Comparison of ENCODE assay signal across 8 cellular contexts in the genomic region with DNA sequence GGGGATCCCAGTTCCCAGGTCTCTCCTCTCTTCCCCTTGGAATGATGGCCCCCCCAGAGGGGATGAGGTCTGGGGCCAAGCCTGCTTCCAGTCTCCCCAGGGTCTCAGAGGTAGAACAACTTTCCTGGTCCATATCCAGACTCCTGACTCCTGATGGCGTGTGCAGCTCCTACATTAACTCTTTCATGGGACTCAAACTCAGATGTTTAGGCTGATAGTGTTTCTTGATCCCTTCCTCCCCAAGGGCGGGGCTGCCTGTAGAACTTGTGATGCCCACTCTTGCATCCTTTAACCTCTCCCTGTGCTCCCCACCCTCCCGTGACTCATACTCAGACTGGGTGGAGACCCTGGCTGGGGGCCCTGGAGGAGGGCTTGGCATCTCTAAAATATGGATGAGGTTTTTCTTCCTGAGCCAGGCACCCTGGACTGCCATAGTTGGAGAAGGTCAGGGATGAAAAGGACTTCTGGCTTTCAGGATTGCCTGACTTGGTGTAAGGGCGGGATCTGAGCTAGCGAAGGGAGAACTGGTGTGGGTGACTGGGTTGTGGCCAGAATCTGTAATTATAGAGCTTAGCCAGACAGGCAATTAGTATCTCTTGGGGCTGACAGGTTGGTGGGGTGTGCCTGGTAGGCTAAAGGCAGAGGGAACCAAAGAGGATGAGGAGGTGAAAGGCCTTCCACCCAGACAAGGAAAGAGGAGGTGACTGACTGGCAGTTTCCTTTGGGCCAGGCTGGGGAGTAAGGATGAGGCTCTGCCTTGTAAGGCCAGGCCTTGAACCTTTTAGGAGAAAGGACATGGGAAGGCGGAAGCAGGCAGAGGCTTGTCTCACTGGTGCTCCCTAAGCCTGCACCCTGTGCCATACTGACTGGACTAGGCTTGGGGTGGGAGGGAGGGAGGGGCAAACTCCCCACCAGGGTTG. TPM values are rescaled to one million over a fixed set of nuclear protein-coding genes. Genes with fewer than 3 reads are reported as not detected.
DNase-seq lines count a peak whose midpoint lies in the region; ATAC-seq and TF ChIP-seq lines count a peak whose summit lies in the region.

No MANE protein-coding gene starts in this region.

- CTCF ChIA-PET in HEK293 (lab: Yijun Ruan, JAX), result interaction anchor here (0.6 to 4.6 kb wide), 15 partner anchors 9 to 749 kb away, joined by 3 to 68 read pairs (median 3); no protein-coding TSS in a partner anchor

- H3K27ac ChIP-seq in HEK293 (ENCODE audit: extremely low read depth, low read depth, low read length), result no peak overlapping the region; the same call in 1 of the 2 replicates
- peak overlapping the region; percentile 90 for H3K27ac ChIP-seq in left ventricle myocardium inferior (replicated peaks)

- H3K4me1 ChIP-seq in HEK293 (ENCODE audit: control insufficient read depth, insufficient read depth, low read length) (peaks cover 12% of the 10 kb centered on the region), left ventricle myocardium inferior (peaks cover 56% of the 10 kb centered on the region)

- no peaks in the 10 kb centered on the region for H3K27me3 ChIP-seq in left ventricle myocardium inferior (ENCODE audit: low read depth)

- peaks cover 36% of the 10 kb centered on the region for H3K36me3 Mint-ChIP-seq in activated T-helper 17 cell treated with anti-CD3 and anti-CD28 coated beads, Interleukin-2, amount 50 U/mL, for 72 hours (ENCODE audit: low read depth)

- H3K36me3 ChIP-seq in HEK293 (ENCODE audit: control insufficient read depth in 2 of 2, insufficient read depth in 1 of 2, low read length in 2 of 2) (peaks cover 0 to 33% of the 10 kb centered on the region in 2 experiments; a peak in 2 of 3 replicates), left ventricle myocardium inferior (peaks cover 8% of the 10 kb centered on the region)

- H3K4me3 Mint-ChIP-seq in activated T-helper 17 cell treated with anti-CD3 and anti-CD28 coated beads, Interleukin-2, amount 50 U/mL, for 72 hours, result peak overlapping the region; percentile 88

- no peaks in the 10 kb centered on the region for H3K27me3 Mint-ChIP-seq in activated T-helper 17 cell treated with anti-CD3 and anti-CD28 coated beads, Interleukin-2, amount 50 U/mL, for 72 hours

- no peak for ATAC-seq in activated T-helper 17 cell treated with anti-CD3 and anti-CD28 coated beads, Interleukin-2, amount 50 U/mL, for 72 hours (replicated peaks)
- ATAC-seq in GM21381 (IDR thresholded peaks at IDR 0.05; ENCODE audit: unreplicated experiment), result no peak

- H3K4me3 ChIP-seq in HEK293 (ENCODE audit: low read depth, low read length), result peak overlapping the region; percentile 49
- peak overlapping the region; percentile 85 for H3K4me3 ChIP-seq in left ventricle myocardium inferior

- POLR2A ChIA-PET in HEK293 (lab: Yijun Ruan, JAX), result interaction anchor here (0.6 to 1.9 kb wide), 5 partner anchors 30 to 336 kb away, joined by 3 to 4 read pairs (median 4); a partner anchor contains a TSS

- no peaks in the 10 kb centered on the region for H3K9me3 Mint-ChIP-seq in activated T-helper 17 cell treated with anti-CD3 and anti-CD28 coated beads, Interleukin-2, amount 50 U/mL, for 72 hours

- DNase-seq in A172 (ENCODE audit: low spot score), result peak; percentile 90
- DNase-seq in left ventricle myocardium inferior, result peak; percentile 38
- peak; percentile 56 for DNase-seq in stimulated activated CD8-positive, alpha-beta memory T cell treated with anti-CD3 and anti-CD28 coated beads, Interleukin-4, amount 100 ng/mL, for 48 hours
- no peak for DNase-seq in 8988T
- no peak for DNase-seq in NCI-H2196 (lab: John Stamatoyannopoulos, UW; ENCODE audit: unreplicated experiment)

- peaks cover 39% of the 10 kb centered on the region for H3K4me1 Mint-ChIP-seq in activated T-helper 17 cell treated with anti-CD3 and anti-CD28 coated beads, Interleukin-2, amount 50 U/mL, for 72 hours

- H3K27ac Mint-ChIP-seq in activated T-helper 17 cell treated with anti-CD3 and anti-CD28 coated beads, Interleukin-2, amount 50 U/mL, for 72 hours, result peak overlapping the region; percentile 76

- TF ChIP-seq CTCF in HEK293 (tag by site-specific recombination; IDR thresholded peaks at IDR 0.05), result no peak; the same call in 1 of the 2 replicates
- TF ChIP-seq CTCF in left ventricle myocardium inferior (IDR thresholded peaks at IDR 0.05; ENCODE audit: borderline replicate concordance), result peak; percentile 39

- intact Hi-C loops in left ventricle myocardium inferior (cut with micrococcal nuclease), result no loop called here

- no peaks in the 10 kb centered on the region for H3K9me3 ChIP-seq in HEK293 (ENCODE audit: control insufficient read depth, insufficient read depth, low read depth, low read length)
- no peaks in the 10 kb centered on the region for H3K9me3 ChIP-seq in left ventricle myocardium inferior (replicated peaks)

TF ChIP-seq in HEK293, 187 proteins besides CTCF, POLR2A, EP300 and RAD21 (continues in another document):
- TF ChIP-seq ZNF335 (tag by site-specific recombination; conservative IDR thresholded peaks at IDR 0.05) (peak; percentile 40; the same call in 1 of the 2 replicates), ZFHX2 (tag by site-specific recombination; conservative IDR thresholded peaks at IDR 0.05) (0 out of 2 replicates have a peak, but pooled peaks have one; percentile 12), ZNF2 (tag by site-specific recombination; IDR thresholded peaks at IDR 0.05) (no peak), GLIS2 (tag by site-specific recombination; IDR thresholded peaks at IDR 0.05) (0 out of 2 replicates have a peak, but pooled peaks have one; percentile 28), EGR2 (tag by site-specific recombination; IDR thresholded peaks at IDR 0.05; ENCODE audit: low read depth) (0 out of 2 replicates have a peak, but pooled peaks have one; percentile 8), ZNF626 (tag by site-specific recombination; IDR thresholded peaks at IDR 0.05) (no peak), KLF1 (tag by site-specific recombination; IDR thresholded peaks at IDR 0.05) (peak; percentile 99), ZNF10 (tag by site-specific recombination; IDR thresholded peaks at IDR 0.05) (no peak), SP7 (tag by site-specific recombination; IDR thresholded peaks at IDR 0.05) (peak; percentile 97), GLIS1 (tag by site-specific recombination; IDR thresholded peaks at IDR 0.05) (peak; percentile 49), ZBTB20 (tag by site-specific recombination; IDR thresholded peaks at IDR 0.05) (peak; percentile 58)
- TF ChIP-seq, protein P1, sequence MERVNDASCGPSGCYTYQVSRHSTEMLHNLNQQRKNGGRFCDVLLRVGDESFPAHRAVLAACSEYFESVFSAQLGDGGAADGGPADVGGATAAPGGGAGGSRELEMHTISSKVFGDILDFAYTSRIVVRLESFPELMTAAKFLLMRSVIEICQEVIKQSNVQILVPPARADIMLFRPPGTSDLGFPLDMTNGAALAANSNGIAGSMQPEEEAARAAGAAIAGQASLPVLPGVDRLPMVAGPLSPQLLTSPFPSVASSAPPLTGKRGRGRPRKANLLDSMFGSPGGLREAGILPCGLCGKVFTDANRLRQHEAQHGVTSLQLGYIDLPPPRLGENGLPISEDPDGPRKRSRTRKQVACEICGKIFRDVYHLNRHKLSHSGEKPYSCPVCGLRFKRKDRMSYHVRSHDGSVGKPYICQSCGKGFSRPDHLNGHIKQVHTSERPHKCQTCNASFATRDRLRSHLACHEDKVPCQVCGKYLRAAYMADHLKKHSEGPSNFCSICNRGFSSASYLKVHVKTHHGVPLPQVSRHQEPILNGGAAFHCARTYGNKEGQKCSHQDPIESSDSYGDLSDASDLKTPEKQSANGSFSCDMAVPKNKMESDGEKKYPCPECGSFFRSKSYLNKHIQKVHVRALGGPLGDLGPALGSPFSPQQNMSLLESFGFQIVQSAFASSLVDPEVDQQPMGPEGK (tag by site-specific recombination; IDR thresholded peaks at IDR 0.05), result peak; percentile 63
- TF ChIP-seq, protein P2, sequence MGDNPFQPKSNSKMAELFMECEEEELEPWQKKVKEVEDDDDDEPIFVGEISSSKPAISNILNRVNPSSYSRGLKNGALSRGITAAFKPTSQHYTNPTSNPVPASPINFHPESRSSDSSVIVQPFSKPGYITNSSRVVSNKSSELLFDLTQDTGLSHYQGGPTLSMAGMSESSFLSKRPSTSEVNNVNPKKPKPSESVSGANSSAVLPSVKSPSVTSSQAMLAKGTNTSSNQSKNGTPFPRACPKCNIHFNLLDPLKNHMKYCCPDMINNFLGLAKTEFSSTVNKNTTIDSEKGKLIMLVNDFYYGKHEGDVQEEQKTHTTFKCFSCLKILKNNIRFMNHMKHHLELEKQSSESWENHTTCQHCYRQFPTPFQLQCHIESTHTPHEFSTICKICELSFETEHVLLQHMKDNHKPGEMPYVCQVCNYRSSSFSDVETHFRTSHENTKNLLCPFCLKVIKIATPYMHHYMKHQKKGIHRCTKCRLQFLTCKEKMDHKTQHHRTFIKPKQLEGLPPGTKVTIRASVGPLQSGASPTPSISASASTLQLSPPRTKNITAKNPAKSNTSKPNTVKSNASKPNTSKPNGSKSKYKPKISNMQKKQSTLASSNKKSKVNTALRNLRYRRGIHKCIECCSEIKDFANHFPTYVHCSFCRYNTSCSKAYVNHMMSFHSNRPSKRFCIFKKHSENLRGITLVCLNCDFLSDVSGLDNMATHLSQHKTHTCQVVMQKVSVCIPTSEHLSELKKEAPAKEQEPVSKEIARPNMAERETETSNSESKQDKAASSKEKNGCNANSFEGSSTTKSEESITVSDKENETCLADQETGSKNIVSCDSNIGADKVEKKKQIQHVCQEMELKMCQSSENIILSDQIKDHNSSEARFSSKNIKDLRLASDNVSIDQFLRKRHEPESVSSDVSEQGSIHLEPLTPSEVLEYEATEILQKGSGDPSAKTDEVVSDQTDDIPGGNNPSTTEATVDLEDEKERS (tag by site-specific recombination; IDR thresholded peaks at IDR 0.05), result no peak

RNA-seq across cellular contexts. Expression of a gene that starts 1.5 kb away (rescaled TPM):
- total RNA-seq in A172 (2014; rRNA removed; shearing (Covaris generic)), result 93.9 and 129 TPM in 2 replicates
- 10 to 100 TPM; 64.3 to 69.0 TPM for total RNA-seq in activated T-helper 17 cell treated with anti-CD3 and anti-CD28 coated beads, Interleukin-2, amount 50 U/mL, for 72 hours
- 11.8 TPM for total RNA-seq in left ventricle myocardium inferior

RNA-seq across cellular contexts. Expression of a gene that starts 5.9 kb away (rescaled TPM):
- not detected in 2 replicates for total RNA-seq in A172 (2014; rRNA removed; shearing (Covaris generic))
- total RNA-seq in activated T-helper 17 cell treated with anti-CD3 and anti-CD28 coated beads, Interleukin-2, amount 50 U/mL, for 72 hours, result not detected
- 0.16 TPM for total RNA-seq in left ventricle myocardium inferior

RNA-seq across cellular contexts. Expression of a gene that starts 54.4 kb away (rescaled TPM):
- 210 and 220 TPM in 2 replicates for total RNA-seq in A172 (2014; rRNA removed; shearing (Covaris generic))
- 100 to 1,000 TPM; 127 to 132 TPM for total RNA-seq in activated T-helper 17 cell treated with anti-CD3 and anti-CD28 coated beads, Interleukin-2, amount 50 U/mL, for 72 hours
- total RNA-seq in left ventricle myocardium inferior, result 178 TPM

Comparison
In these comparisons a context has a peak if more than half of its experiments do, and no peak if none do; other contexts are left out.
1. DNase-seq: peak in A172 (single experiment), left ventricle myocardium inferior (single experiment) and stimulated activated CD8-positive, alpha-beta memory T cell treated with anti-CD3 and anti-CD28 coated beads, Interleukin-4, amount 100 ng/mL, for 48 hours (single experiment); none in 8988T (single experiment) and NCI-H2196 (single experiment).